Comparison of ENCODE assay signal across 1 cellular context in the genomic region with DNA sequence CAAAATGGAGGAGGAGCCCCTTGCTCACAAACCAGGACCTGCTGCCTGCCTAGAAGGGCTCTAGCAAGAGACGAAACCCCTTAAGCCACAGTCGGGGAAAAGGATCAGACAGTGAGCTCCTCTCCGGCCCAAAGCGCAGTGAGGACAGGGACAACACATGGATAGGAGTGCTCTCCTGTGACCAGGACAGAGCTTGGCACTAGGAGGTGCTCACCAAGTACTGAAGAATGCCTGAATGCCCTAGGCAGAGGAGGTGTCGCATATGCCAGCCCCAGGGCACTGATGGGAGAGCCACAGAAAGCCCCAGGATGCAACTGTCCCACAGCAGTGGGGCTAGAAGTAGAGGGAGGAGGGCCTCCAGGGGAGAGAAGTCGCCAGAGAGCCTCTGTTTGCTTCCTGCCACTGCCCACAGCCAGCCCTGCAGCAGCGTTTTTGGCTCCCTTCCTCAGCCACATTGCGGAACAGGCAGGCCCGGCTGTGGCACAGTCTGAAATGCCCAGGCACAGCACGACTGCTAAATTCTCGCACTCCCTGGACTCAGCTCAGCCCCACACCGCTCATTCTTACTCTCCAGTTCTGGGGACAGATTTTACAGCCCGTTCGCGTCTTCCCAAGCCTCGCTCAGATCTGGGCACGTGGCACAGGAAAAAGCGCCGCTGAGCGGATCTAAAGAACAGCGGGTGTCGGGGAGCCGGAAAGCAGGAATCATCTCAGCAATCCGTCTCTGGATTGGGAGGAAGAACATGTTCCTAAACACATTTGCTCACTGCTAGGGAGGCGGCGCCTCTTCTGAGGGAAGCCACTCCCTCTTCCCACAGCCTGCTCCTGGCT.
TF ChIP-seq lines count a peak whose summit lies in the region.

No MANE protein-coding gene starts in this region.

TF ChIP-seq in SK-N-SH treated with all-trans-retinoic acid at 6 μM for 48 hours, 23 proteins besides CTCF, POLR2A, EP300 and RAD21:
- TF ChIP-seq GLIS3 (CRISPR knock-in tag; IDR thresholded peaks at IDR 0.05) = no peak
- TF ChIP-seq, protein P1, sequence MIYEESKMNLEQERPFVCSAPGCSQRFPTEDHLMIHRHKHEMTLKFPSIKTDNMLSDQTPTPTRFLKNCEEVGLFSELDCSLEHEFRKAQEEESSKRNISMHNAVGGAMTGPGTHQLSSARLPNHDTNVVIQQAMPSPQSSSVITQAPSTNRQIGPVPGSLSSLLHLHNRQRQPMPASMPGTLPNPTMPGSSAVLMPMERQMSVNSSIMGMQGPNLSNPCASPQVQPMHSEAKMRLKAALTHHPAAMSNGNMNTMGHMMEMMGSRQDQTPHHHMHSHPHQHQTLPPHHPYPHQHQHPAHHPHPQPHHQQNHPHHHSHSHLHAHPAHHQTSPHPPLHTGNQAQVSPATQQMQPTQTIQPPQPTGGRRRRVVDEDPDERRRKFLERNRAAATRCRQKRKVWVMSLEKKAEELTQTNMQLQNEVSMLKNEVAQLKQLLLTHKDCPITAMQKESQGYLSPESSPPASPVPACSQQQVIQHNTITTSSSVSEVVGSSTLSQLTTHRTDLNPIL (CRISPR knock-in tag; IDR thresholded peaks at IDR 0.05; ENCODE audit: low read depth) = no peak
- no peak for TF ChIP-seq PPARA (CRISPR knock-in tag; IDR thresholded peaks at IDR 0.05; ENCODE audit: borderline replicate concordance)
- no peak for TF ChIP-seq ESRRG (CRISPR knock-in tag; IDR thresholded peaks at IDR 0.05)
- TF ChIP-seq ZC3H10 (CRISPR knock-in tag; IDR thresholded peaks at IDR 0.05) = no peak
- TF ChIP-seq CSDC2 (CRISPR knock-in tag; IDR thresholded peaks at IDR 0.05) = no peak
- TF ChIP-seq, protein P2, sequence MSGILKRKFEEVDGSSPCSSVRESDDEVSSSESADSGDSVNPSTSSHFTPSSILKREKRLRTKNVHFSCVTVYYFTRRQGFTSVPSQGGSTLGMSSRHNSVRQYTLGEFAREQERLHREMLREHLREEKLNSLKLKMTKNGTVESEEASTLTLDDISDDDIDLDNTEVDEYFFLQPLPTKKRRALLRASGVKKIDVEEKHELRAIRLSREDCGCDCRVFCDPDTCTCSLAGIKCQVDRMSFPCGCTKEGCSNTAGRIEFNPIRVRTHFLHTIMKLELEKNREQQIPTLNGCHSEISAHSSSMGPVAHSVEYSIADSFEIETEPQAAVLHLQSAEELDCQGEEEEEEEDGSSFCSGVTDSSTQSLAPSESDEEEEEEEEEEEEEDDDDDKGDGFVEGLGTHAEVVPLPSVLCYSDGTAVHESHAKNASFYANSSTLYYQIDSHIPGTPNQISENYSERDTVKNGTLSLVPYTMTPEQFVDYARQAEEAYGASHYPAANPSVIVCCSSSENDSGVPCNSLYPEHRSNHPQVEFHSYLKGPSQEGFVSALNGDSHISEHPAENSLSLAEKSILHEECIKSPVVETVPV (CRISPR knock-in tag; IDR thresholded peaks at IDR 0.05) = no peak
- TF ChIP-seq, protein P3, sequence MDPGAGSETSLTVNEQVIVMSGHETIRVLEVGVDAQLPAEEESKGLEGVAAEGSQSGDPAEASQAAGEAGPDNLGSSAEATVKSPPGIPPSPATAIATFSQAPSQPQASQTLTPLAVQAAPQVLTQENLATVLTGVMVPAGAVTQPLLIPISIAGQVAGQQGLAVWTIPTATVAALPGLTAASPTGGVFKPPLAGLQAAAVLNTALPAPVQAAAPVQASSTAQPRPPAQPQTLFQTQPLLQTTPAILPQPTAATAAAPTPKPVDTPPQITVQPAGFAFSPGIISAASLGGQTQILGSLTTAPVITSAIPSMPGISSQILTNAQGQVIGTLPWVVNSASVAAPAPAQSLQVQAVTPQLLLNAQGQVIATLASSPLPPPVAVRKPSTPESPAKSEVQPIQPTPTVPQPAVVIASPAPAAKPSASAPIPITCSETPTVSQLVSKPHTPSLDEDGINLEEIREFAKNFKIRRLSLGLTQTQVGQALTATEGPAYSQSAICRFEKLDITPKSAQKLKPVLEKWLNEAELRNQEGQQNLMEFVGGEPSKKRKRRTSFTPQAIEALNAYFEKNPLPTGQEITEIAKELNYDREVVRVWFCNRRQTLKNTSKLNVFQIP (CRISPR knock-in tag; IDR thresholded peaks at IDR 0.05; ENCODE audit: borderline replicate concordance, low read depth) = no peak
- no peak for TF ChIP-seq TOX (CRISPR knock-in tag; IDR thresholded peaks at IDR 0.05; ENCODE audit: borderline replicate concordance)
- TF ChIP-seq ZFP30 (CRISPR knock-in tag; IDR thresholded peaks at IDR 0.05) = no peak
- no peak for TF ChIP-seq TCF4 (CRISPR knock-in tag; IDR thresholded peaks at IDR 0.05; ENCODE audit: borderline replicate concordance)
- TF ChIP-seq ZNF565 (CRISPR knock-in tag; conservative IDR thresholded peaks at IDR 0.05; ENCODE audit: low read depth) = no peak
- TF ChIP-seq, protein P4, sequence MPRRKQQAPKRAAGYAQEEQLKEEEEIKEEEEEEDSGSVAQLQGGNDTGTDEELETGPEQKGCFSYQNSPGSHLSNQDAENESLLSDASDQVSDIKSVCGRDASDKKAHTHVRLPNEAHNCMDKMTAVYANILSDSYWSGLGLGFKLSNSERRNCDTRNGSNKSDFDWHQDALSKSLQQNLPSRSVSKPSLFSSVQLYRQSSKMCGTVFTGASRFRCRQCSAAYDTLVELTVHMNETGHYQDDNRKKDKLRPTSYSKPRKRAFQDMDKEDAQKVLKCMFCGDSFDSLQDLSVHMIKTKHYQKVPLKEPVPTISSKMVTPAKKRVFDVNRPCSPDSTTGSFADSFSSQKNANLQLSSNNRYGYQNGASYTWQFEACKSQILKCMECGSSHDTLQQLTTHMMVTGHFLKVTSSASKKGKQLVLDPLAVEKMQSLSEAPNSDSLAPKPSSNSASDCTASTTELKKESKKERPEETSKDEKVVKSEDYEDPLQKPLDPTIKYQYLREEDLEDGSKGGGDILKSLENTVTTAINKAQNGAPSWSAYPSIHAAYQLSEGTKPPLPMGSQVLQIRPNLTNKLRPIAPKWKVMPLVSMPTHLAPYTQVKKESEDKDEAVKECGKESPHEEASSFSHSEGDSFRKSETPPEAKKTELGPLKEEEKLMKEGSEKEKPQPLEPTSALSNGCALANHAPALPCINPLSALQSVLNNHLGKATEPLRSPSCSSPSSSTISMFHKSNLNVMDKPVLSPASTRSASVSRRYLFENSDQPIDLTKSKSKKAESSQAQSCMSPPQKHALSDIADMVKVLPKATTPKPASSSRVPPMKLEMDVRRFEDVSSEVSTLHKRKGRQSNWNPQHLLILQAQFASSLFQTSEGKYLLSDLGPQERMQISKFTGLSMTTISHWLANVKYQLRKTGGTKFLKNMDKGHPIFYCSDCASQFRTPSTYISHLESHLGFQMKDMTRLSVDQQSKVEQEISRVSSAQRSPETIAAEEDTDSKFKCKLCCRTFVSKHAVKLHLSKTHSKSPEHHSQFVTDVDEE (CRISPR knock-in tag; IDR thresholded peaks at IDR 0.05) = no peak
- no peak for TF ChIP-seq ZNF8 (CRISPR knock-in tag; IDR thresholded peaks at IDR 0.05)
